Comparison of ENCODE assay signal across 20 cellular contexts in genomic region chr5:168382421-168382820, GRCh38.
"Had no signal": no experiment of that assay in that cellular context is flagged by ENCODE, and none has a peak within 500 bp of the region (broad histone marks: within the 10 kb centered on the region; RNA-seq: fewer than 3 reads in every experiment).

No MANE protein-coding gene starts in this region.

- H3K36me3 ChIP-seq: gastrocnemius medialis, left lung, suprapubic skin, transverse colon, uterus had no signal

- ATAC-seq: gastrocnemius medialis; left lung; psoas muscle; right cardiac atrium; stimulated activated naive CD8-positive, alpha-beta T cell treated with anti-CD3 and anti-CD28 coated beads, Interleukin-15, amount 100 ng/mL, for 72 hours had no signal

- DNase-seq: activated CD4-positive, alpha-beta T cell treated with anti-CD3 and anti-CD28 coated beads, Interleukin-2, amount 50 U/mL, for 4 hours; activated CD4-positive, CD25-positive, alpha-beta regulatory T cell treated with anti-CD3 and anti-CD28 coated beads, Interleukin-2, amount 50 U/mL, for 72 hours; activated naive CD8-positive, alpha-beta T cell treated with anti-CD3 and anti-CD28 coated beads, Interleukin-2, amount 10 ng/mL, durations not matched to agents 7 days and 5 days; gastrocnemius medialis; head of caudate nucleus; left lung; mammary epithelial cell; naive B cell; psoas muscle; right cardiac atrium; stimulated activated CD4-positive, alpha-beta T cell treated with anti-CD3 and anti-CD28 coated beads, Interleukin-4, amount 100 ng/mL, for 1 hour; stimulated activated naive CD8-positive, alpha-beta T cell treated with anti-CD3 and anti-CD28 coated beads, Interleukin-15, amount 100 ng/mL, for 72 hours; transverse colon; uterus had no signal

- H3K27me3 Mint-ChIP-seq: brain; naive B cell; stimulated activated naive CD8-positive, alpha-beta T cell treated with anti-CD3 and anti-CD28 coated beads, Interleukin-15, amount 100 ng/mL, for 72 hours had no signal

- H3K27ac Mint-ChIP-seq: activated T-helper 1 cell treated with anti-CD3 and anti-CD28 coated beads, Interleukin-12 subunit alpha, Interleukin-12 subunit beta, Interleukin-2, Interleukin-4 antibody, amounts not matched to agents 30 ng/mL and 10 ng/mL and 1 ng/mL, durations not matched to agents 14 hours and 24 hours and 36 hours; naive B cell had no signal

- H3K4me3 Mint-ChIP-seq: activated T-helper 1 cell treated with anti-CD3 and anti-CD28 coated beads, Interleukin-12 subunit alpha, Interleukin-12 subunit beta, Interleukin-2, Interleukin-4 antibody, amounts not matched to agents 30 ng/mL and 10 ng/mL and 1 ng/mL, durations not matched to agents 14 hours and 24 hours and 36 hours; naive B cell; neural crest cell; stimulated activated naive CD8-positive, alpha-beta T cell treated with anti-CD3 and anti-CD28 coated beads, Interleukin-15, amount 100 ng/mL, for 72 hours had no signal

- H3K27me3 ChIP-seq: gastrocnemius medialis, left lung, suprapubic skin, transverse colon, uterus had no signal

- H3K4me3 ChIP-seq: coronary artery, gastrocnemius medialis, left lung, psoas muscle, suprapubic skin, transverse colon, uterus had no signal

- H3K27ac ChIP-seq: coronary artery, gastrocnemius medialis, left lung, psoas muscle, suprapubic skin, transverse colon, uterus, VCaP had no signal

- H3K4me1 Mint-ChIP-seq: naive B cell, neural crest cell had no signal

- H3K4me1 ChIP-seq: gastrocnemius medialis, left lung, psoas muscle, suprapubic skin, uterus had no signal

- H3K9me3 ChIP-seq: gastrocnemius medialis, suprapubic skin, transverse colon, uterus had no signal
